ENCODE assay signal across 15 cellular contexts in the genomic region with DNA sequence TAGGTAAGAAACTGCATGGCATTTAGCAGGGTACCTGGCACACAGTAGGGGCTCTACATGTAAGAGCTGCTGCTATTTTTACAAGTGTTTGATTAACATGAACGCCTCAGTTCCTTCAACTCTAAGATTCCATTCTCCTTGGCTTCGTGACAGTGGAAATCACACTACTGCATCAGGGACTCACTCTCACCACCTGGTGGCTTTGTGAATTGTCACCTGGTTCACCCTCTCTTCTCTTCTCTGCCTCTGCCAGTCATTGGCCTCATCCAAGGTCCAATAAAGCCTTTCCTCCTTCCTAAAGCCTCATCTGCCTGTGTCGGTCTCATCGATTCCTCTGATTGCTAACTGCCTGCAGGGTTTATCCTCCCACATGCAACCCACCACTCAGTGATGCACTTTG.
"Had no signal": no experiment of that assay in that cellular context is flagged by ENCODE, and none has a peak within 500 bp of the region (broad histone marks: within the 10 kb centered on the region; RNA-seq: fewer than 3 reads in every experiment).

No MANE protein-coding gene starts in this region.

- H3K4me1 Mint-ChIP-seq: stimulated activated naive B cell treated with anti-CD40 and anti-IgM and Interleukin-4, amounts not matched to agents 10 μg/mL and 1 μg/mL and 100 μg/mL, for 72 hours had no signal

- H3K36me3 Mint-ChIP-seq: immature natural killer cell; natural killer cell; stimulated activated naive B cell treated with anti-CD40 and anti-IgM and Interleukin-4, amounts not matched to agents 10 μg/mL and 1 μg/mL and 100 μg/mL, for 72 hours had no signal

- H3K27ac ChIP-seq: breast epithelium, foreskin keratinocyte, heart left ventricle, thyroid gland, uterus had no signal

- H3K4me1 ChIP-seq: breast epithelium, foreskin keratinocyte, heart left ventricle, thyroid gland, uterus had no signal

- H3K4me3 ChIP-seq: breast epithelium, heart left ventricle, thyroid gland, uterus had no signal

- H3K27ac Mint-ChIP-seq: activated T-helper 1 cell treated with anti-CD3 and anti-CD28 coated beads, Interleukin-12 subunit alpha, Interleukin-12 subunit beta, Interleukin-2, Interleukin-4 antibody, amounts not matched to agents 30 ng/mL and 10 ng/mL and 1 ng/mL, durations not matched to agents 14 hours and 24 hours and 36 hours; immature natural killer cell; natural killer cell; stimulated activated naive B cell treated with anti-CD40 and anti-IgM and Interleukin-4, amounts not matched to agents 10 μg/mL and 1 μg/mL and 100 μg/mL, for 72 hours had no signal

- H3K27me3 ChIP-seq: foreskin keratinocyte, thyroid gland, uterus had no signal

- ATAC-seq: foreskin keratinocyte; heart left ventricle; natural killer cell; stimulated activated naive B cell treated with anti-CD40 and anti-IgM and Interleukin-4, amounts not matched to agents 10 μg/mL and 1 μg/mL and 100 μg/mL, for 72 hours had no signal

- H3K9me3 Mint-ChIP-seq: activated T-helper 1 cell treated with anti-CD3 and anti-CD28 coated beads, Interleukin-12 subunit alpha, Interleukin-12 subunit beta, Interleukin-2, Interleukin-4 antibody, amounts not matched to agents 30 ng/mL and 10 ng/mL and 1 ng/mL, durations not matched to agents 14 hours and 24 hours and 36 hours; immature natural killer cell; natural killer cell; stimulated activated naive B cell treated with anti-CD40 and anti-IgM and Interleukin-4, amounts not matched to agents 10 μg/mL and 1 μg/mL and 100 μg/mL, for 72 hours had no signal

- H3K4me3 Mint-ChIP-seq: activated T-helper 1 cell treated with anti-CD3 and anti-CD28 coated beads, Interleukin-12 subunit alpha, Interleukin-12 subunit beta, Interleukin-2, Interleukin-4 antibody, amounts not matched to agents 30 ng/mL and 10 ng/mL and 1 ng/mL, durations not matched to agents 14 hours and 24 hours and 36 hours; immature natural killer cell; natural killer cell; stimulated activated naive B cell treated with anti-CD40 and anti-IgM and Interleukin-4, amounts not matched to agents 10 μg/mL and 1 μg/mL and 100 μg/mL, for 72 hours had no signal

- H3K9me3 ChIP-seq: breast epithelium, heart left ventricle, thyroid gland, uterus had no signal

- H3K36me3 ChIP-seq: breast epithelium, heart left ventricle, thyroid gland, uterus had no signal

- DNase-seq: aorta; cerebellar nuclear complex; effector CD8-positive, alpha-beta T cell; foreskin keratinocyte; heart left ventricle; immature natural killer cell; mesenchymal stem cell; natural killer cell; posterior cingulate gyrus; stimulated activated CD4-positive, alpha-beta T cell treated with anti-CD3 and anti-CD28 coated beads, Interleukin-2, amount 100 ng/mL, for 48 hours; stimulated activated naive B cell treated with anti-CD40 and anti-IgM and Interleukin-4, amounts not matched to agents 10 μg/mL and 1 μg/mL and 100 μg/mL, for 72 hours; thyroid gland; uterus had no signal
